8 cellular contexts compared by ENCODE assay signal in genomic region chr7:111735661-111736323, GRCh38.
DNase-seq lines count a peak whose midpoint lies in the region; ATAC-seq and TF ChIP-seq lines count a peak whose summit lies in the region.

No MANE protein-coding gene starts in this region.

- H3K4me1 Mint-ChIP-seq in WTC11 = no peaks in the 10 kb centered on the region

- no peaks in the 10 kb centered on the region for H3K9me3 Mint-ChIP-seq in WTC11

- POLR2A ChIA-PET in WTC11 (lab: Charles Lee) = interaction anchor here (1.1 kb wide), 1 partner anchor 714 kb away, joined by 3 read pairs; the partner anchor contains the start of gene IFRD1

- no peak overlapping the region for H3K4me3 Mint-ChIP-seq in WTC11

- DNase-seq in AML-193 (lab: John Stamatoyannopoulos, UW) = peak; percentile 37 to 61
- peak; percentile 61 for DNase-seq in NCI-H2171 (lab: John Stamatoyannopoulos, UW)
- DNase-seq in WTC11 (ENCODE audit: low spot score) = peak; percentile 56
- peak; percentile 50 to 76 for DNase-seq in dermis microvascular lymphatic vessel endothelial cell (ENCODE audit: low read depth in 2 of 2)
- peak; percentile 77 to 79 for DNase-seq in lung microvascular endothelial cell (ENCODE audit: low read depth in 2 of 2)
- peak; percentile 2 to 67 (median 24) for DNase-seq in stimulated activated naive CD4-positive, alpha-beta T cell (lab: John Stamatoyannopoulos, UW)

- CTCF ChIA-PET in WTC11 (lab: Charles Lee) = interaction anchor here (0.5 to 1.2 kb wide), 3 partner anchors 119 to 1646 kb away, joined by 3 to 5 read pairs (median 3); no protein-coding TSS in a partner anchor

- H3K27me3 Mint-ChIP-seq in WTC11 (ENCODE audit: low read depth) = no peaks in the 10 kb centered on the region

- ATAC-seq in GM18517 (IDR thresholded peaks at IDR 0.05; ENCODE audit: unreplicated experiment) (peak; percentile 82), HG03097 (IDR thresholded peaks at IDR 0.05; ENCODE audit: low FRiP score, unreplicated experiment) (peak; percentile 62), WTC11 (peak; percentile 58)

- TF ChIP-seq CTCF in WTC11 (IDR thresholded peaks at IDR 0.05) = peak; percentile 77

- 0 out of 2 replicates have a peak, but pooled peaks cover 5% of the 10 kb centered on the region for H3K36me3 Mint-ChIP-seq in WTC11

- no peak overlapping the region for H3K27ac Mint-ChIP-seq in WTC11

TF ChIP-seq in WTC11, 78 proteins besides CTCF, POLR2A, EP300 and RAD21 (continues in another document):
- no peak for TF ChIP-seq SMAD3 (CRISPR knock-in tag; IDR thresholded peaks at IDR 0.05; ENCODE audit: borderline replicate concordance)
- no peak for TF ChIP-seq ZSCAN18 (CRISPR knock-in tag; IDR thresholded peaks at IDR 0.05)
- TF ChIP-seq AFF4 (CRISPR knock-in tag; IDR thresholded peaks at IDR 0.05; ENCODE audit: borderline replicate concordance) = no peak
- TF ChIP-seq FOXP4 (CRISPR knock-in tag; IDR thresholded peaks at IDR 0.05) = no peak
- TF ChIP-seq ESRRA (CRISPR knock-in tag; IDR thresholded peaks at IDR 0.05; ENCODE audit: borderline replicate concordance) = no peak
- TF ChIP-seq AR (CRISPR knock-in tag; IDR thresholded peaks at IDR 0.05) = no peak
- TF ChIP-seq MYBL2 (CRISPR knock-in tag; IDR thresholded peaks at IDR 0.05) = no peak
- TF ChIP-seq PRDM15 (CRISPR knock-in tag; IDR thresholded peaks at IDR 0.05) = no peak
- no peak for TF ChIP-seq TCF7 (CRISPR knock-in tag; IDR thresholded peaks at IDR 0.05; ENCODE audit: low read depth)
- no peak for TF ChIP-seq ZBTB43 (CRISPR knock-in tag; IDR thresholded peaks at IDR 0.05)
- TF ChIP-seq OVOL2 (CRISPR knock-in tag; IDR thresholded peaks at IDR 0.05; ENCODE audit: borderline replicate concordance) = no peak
- TF ChIP-seq MXD4 (CRISPR knock-in tag; IDR thresholded peaks at IDR 0.05; ENCODE audit: borderline replicate concordance) = no peak
- TF ChIP-seq ZNF396 (CRISPR knock-in tag; IDR thresholded peaks at IDR 0.05; ENCODE audit: borderline replicate concordance) = no peak
- no peak for TF ChIP-seq SMAD4 (CRISPR knock-in tag; IDR thresholded peaks at IDR 0.05)

Comparison
In these comparisons a context has a peak if more than half of its experiments do, and no peak if none do; other contexts are left out.
1. Peak in every context shown above with its lines: DNase-seq and ATAC-seq.
2. DNase-seq: peak in every context shown above with its lines; median percentile 78 in lung microvascular endothelial cell; 63 in dermis microvascular lymphatic vessel endothelial cell; 61 in NCI-H2171; 56 in WTC11; 49 in AML-193; 24 in stimulated activated naive CD4-positive, alpha-beta T cell.